In genomic region chr12:58491296-58491695, GRCh38 we compare ENCODE assay signal across 21 cellular contexts.
DNase-seq lines count a peak whose midpoint lies in the region; ATAC-seq and TF ChIP-seq lines count a peak whose summit lies in the region.
"Had no signal": no experiment of that assay in that cellular context is flagged by ENCODE, and none has a peak within 500 bp of the region (broad histone marks: within the 10 kb centered on the region; RNA-seq: fewer than 3 reads in every experiment).

No MANE protein-coding gene starts in this region.

- no peak overlapping the region for H3K4ac ChIP-seq in IMR-90 (ENCODE audit: low read depth, low read length)

- H3K9me1 ChIP-seq in IMR-90 (ENCODE audit: insufficient read depth, low read length): peaks cover 3% of the 10 kb centered on the region

- dilution Hi-C loops in IMR-90 (cut with HindIII; ENCODE audit: low sequenced_read_pairs, unreplicated experiment): no loop called here

- no CpG with 5 or more reads among the region's 3 CpGs for WGBS in IMR-90 (ENCODE audit: extremely low coverage in 2 of 2, insufficient read length in 1 of 2), 2 experiments
- 83 to 85% (median 84%) methylated on average over 3 of the region's 3 CpGs for WGBS in psoas muscle, 3 donors

- no peak overlapping the region for H2AK5ac ChIP-seq in IMR-90 (ENCODE audit: low read depth, low read length)

- in situ Hi-C loops in IMR-90 (cut with MboI; ENCODE audit: low sequenced_read_pairs): no loop called here

- H2AK9ac ChIP-seq in IMR-90 (replicated peaks; ENCODE audit: low read depth, low read length, poor library complexity): no peak overlapping the region

- no peak overlapping the region for H3K14ac ChIP-seq in IMR-90 (replicated peaks; ENCODE audit: low read depth, low read length)

- CTCF ChIA-PET in AG04450 (lab: Charles Lee) (no interaction called here), IMR-90 (lab: Yijun Ruan, JAX) (no interaction called here)

- no peak overlapping the region for H3K56ac ChIP-seq in IMR-90 (ENCODE audit: extremely low read depth, insufficient read depth, low read length)

- H3K79me1 ChIP-seq in IMR-90 (ENCODE audit: low read depth in 1 of 2, low read length in 2 of 2): no peaks in the 10 kb centered on the region

- DNase-seq in AG04450 (ENCODE audit: low read depth, low spot score): peak; percentile 75
- peak; percentile 90 for DNase-seq in IMR-90
- peak; percentile 36 to 44 for DNase-seq in cardiac fibroblast (ENCODE audit: low read depth in 2 of 2)
- peak; percentile 29 for DNase-seq in hepatic stellate cell (ENCODE audit: low spot score)
- no peak for DNase-seq in T-helper 1 cell
- no peak for DNase-seq in psoas muscle
- no peak for DNase-seq in stimulated activated naive CD4-positive, alpha-beta T cell treated with Interleukin-2 at 50 U/mL for 16 hours (lab: John Stamatoyannopoulos, UW)
- DNase-seq in MM.1S: no peak
- DNase-seq: activated CD4-positive, alpha-beta T cell treated with anti-CD3 and anti-CD28 coated beads, Interleukin-2, amount 10 ng/mL, durations not matched to agents 7 days and 5 days; activated effector memory CD4-positive, alpha-beta T cell treated with anti-CD3 and anti-CD28 coated beads, Interleukin-2, amount 50 U/mL, for 16 hours; CD4-positive, alpha-beta memory T cell; DMS79; effector memory CD4-positive, alpha-beta T cell; gastrocnemius medialis; left cardiac atrium; midbrain; NCI-H1417; NCI-H2107; NCI-H526; nephron progenitor cell; stimulated activated CD8-positive, alpha-beta memory T cell treated with anti-CD3 and anti-CD28 coated beads, Interleukin-4, amount 100 ng/mL, for 48 hours had no signal

- POLR2A ChIA-PET in AG04450 (lab: Yijun Ruan, JAX): no interaction called here
- POLR2A ChIA-PET in IMR-90 (lab: Charles Lee; ENCODE audit: unreplicated experiment): no interaction called here

- H3K9me3 ChIP-seq in AG04450 (ENCODE audit: control insufficient read depth, insufficient read depth, low read length) (no peaks in the 10 kb centered on the region), IMR-90 (ENCODE audit: control insufficient read depth, insufficient read depth, low read length) (no peaks in the 10 kb centered on the region), psoas muscle (no peaks in the 10 kb centered on the region), MM.1S (replicated peaks; ENCODE audit: insufficient read depth, low read length) (no peaks in the 10 kb centered on the region)
- H3K9me3 ChIP-seq: gastrocnemius medialis had no signal

- no peak overlapping the region for H3K18ac ChIP-seq in IMR-90 (ENCODE audit: low read depth, low read length)

- H3K36me3 ChIP-seq in IMR-90 (ENCODE audit: control insufficient read depth, insufficient read depth, low read length): no peaks in the 10 kb centered on the region
- no peaks in the 10 kb centered on the region for H3K36me3 ChIP-seq in psoas muscle (ENCODE audit: insufficient read depth in 1 of 2, low read depth in 1 of 2)
- no peaks in the 10 kb centered on the region for H3K36me3 ChIP-seq in MM.1S (replicated peaks; ENCODE audit: insufficient read depth, low read length)
- H3K36me3 ChIP-seq: gastrocnemius medialis had no signal

- no peak overlapping the region for H2BK20ac ChIP-seq in IMR-90 (ENCODE audit: low read depth, low read length)

- H3K4me3 ChIP-seq in AG04450 (ENCODE audit: low read depth, low read length) (no peak overlapping the region), IMR-90 (ENCODE audit: insufficient read depth, low read depth, low read length) (no peak overlapping the region), cardiac fibroblast (replicated peaks in 1 of 2; ENCODE audit: low read depth in 2 of 2, low read length in 2 of 2) (no peak overlapping the region), psoas muscle (no peak overlapping the region), MM.1S (ENCODE audit: low read length) (no peak overlapping the region)
- H3K4me3 ChIP-seq: gastrocnemius medialis had no signal

- 0 out of 2 replicates have a peak overlapping the region, but pooled peaks have one; percentile 10 for H3K4me2 ChIP-seq in IMR-90 (ENCODE audit: low read depth, low read length)
- H3K4me2 ChIP-seq in MM.1S (ENCODE audit: low read depth, low read length): no peak overlapping the region

- no peaks in the 10 kb centered on the region for H3F3A ChIP-seq in MM.1S (ENCODE audit: insufficient read depth, low read length)

- no peak overlapping the region for H2AFZ ChIP-seq in IMR-90 (replicated peaks; ENCODE audit: low read length, poor library complexity)
- H2AFZ ChIP-seq in MM.1S (ENCODE audit: low read length): no peak overlapping the region

- no peaks in the 10 kb centered on the region for H3K79me2 ChIP-seq in MM.1S (ENCODE audit: low read length)

- no peak for TF ChIP-seq POLR2A in IMR-90 (IDR thresholded peaks at IDR 0.05; ENCODE audit: low read depth, low read length)

- H3K23ac ChIP-seq in IMR-90 (ENCODE audit: low read depth, low read length): no peak overlapping the region

- ATAC-seq in IMR-90 (ENCODE audit: low read depth) (peak; percentile 78), psoas muscle (no peak)
- ATAC-seq: gastrocnemius medialis, left cardiac atrium had no signal

- H2BK15ac ChIP-seq in IMR-90 (ENCODE audit: low read depth, low read length): no peak overlapping the region

- TF ChIP-seq RAD21 in IMR-90 (IDR thresholded peaks at IDR 0.05; ENCODE audit: low read length): no peak

- H4K20me1 ChIP-seq in IMR-90 (ENCODE audit: insufficient read depth, low read length) (no peaks in the 10 kb centered on the region), MM.1S (ENCODE audit: insufficient read depth, low read length) (no peaks in the 10 kb centered on the region)

- no TSS peak for BruUV-seq in IMR-90 (replicated peaks; lab: Mats Ljungman, UMichigan)

- H3K27me3 ChIP-seq in AG04450 (ENCODE audit: control insufficient read depth, insufficient read depth, low read length): no peaks in the 10 kb centered on the region
- H3K27me3 ChIP-seq in IMR-90 (ENCODE audit: control insufficient read depth, insufficient read depth, low read length): no peaks in the 10 kb centered on the region
- H3K27me3 ChIP-seq in psoas muscle (ENCODE audit: insufficient read depth in 3 of 3, low read length in 2 of 3): no peaks in the 10 kb centered on the region
- H3K27me3 ChIP-seq in MM.1S (replicated peaks; ENCODE audit: insufficient read depth, low read length): no peaks in the 10 kb centered on the region
- H3K27me3 ChIP-seq: gastrocnemius medialis had no signal

- no peak overlapping the region for H4K8ac ChIP-seq in IMR-90 (ENCODE audit: low read depth in 2 of 2, low read length in 2 of 2)

- H3K9ac ChIP-seq in IMR-90 (ENCODE audit: low read depth, low read length): no peak overlapping the region
- H3K9ac ChIP-seq in MM.1S (ENCODE audit: low read length): no peak overlapping the region

- H2BK120ac ChIP-seq in IMR-90 (ENCODE audit: low read depth, low read length): no peak overlapping the region

- TF ChIP-seq CTCF in AG04450 (IDR thresholded peaks at IDR 0.05; ENCODE audit: low read depth, low read length) (no peak), IMR-90 (conservative IDR thresholded peaks at IDR 0.05; ENCODE audit: low read depth, low read length) (no peak), cardiac fibroblast (IDR thresholded peaks at IDR 0.05; ENCODE audit: low read depth, low read length) (no peak), psoas muscle (IDR thresholded peaks at IDR 0.05) (no peak), MM.1S (IDR thresholded peaks at IDR 0.05; ENCODE audit: low read length) (no peak)

- H3K9me2 ChIP-seq in MM.1S (replicated peaks; ENCODE audit: insufficient read depth, low read length): peaks cover 3% of the 10 kb centered on the region; the same call in 1 of the 2 replicates

- H4K5ac ChIP-seq in IMR-90 (ENCODE audit: low read depth, low read length): no peak overlapping the region

- no peak overlapping the region for H4K91ac ChIP-seq in IMR-90 (ENCODE audit: insufficient read depth, low read depth, low read length)

- H3K4me1 ChIP-seq in IMR-90 (ENCODE audit: control insufficient read depth, insufficient read depth, low read length): 0 out of 2 replicates have a peak, but pooled peaks cover 2% of the 10 kb centered on the region
- H3K4me1 ChIP-seq in psoas muscle: no peaks in the 10 kb centered on the region
- H3K4me1 ChIP-seq in MM.1S (ENCODE audit: low read length): no peaks in the 10 kb centered on the region
- H3K4me1 ChIP-seq: gastrocnemius medialis had no signal

- H3K27ac ChIP-seq in AG04450 (ENCODE audit: low read depth, low read length) (no peak overlapping the region), IMR-90 (ENCODE audit: insufficient read depth, low read length) (no peak overlapping the region), psoas muscle (no peak overlapping the region), MM.1S (ENCODE audit: low read length) (no peak overlapping the region)
- H3K27ac ChIP-seq: gastrocnemius medialis had no signal

- H2BK5ac ChIP-seq in IMR-90 (ENCODE audit: low read depth, low read length, poor library complexity, severe bottlenecking): no peak overlapping the region

- intact Hi-C loops in IMR-90 (cut with micrococcal nuclease): no loop called here
- intact Hi-C loops in psoas muscle (cut with DNase I): no loop called here

TF ChIP-seq in IMR-90, 13 proteins besides CTCF, POLR2A, EP300 and RAD21 (continues in another document):
- TF ChIP-seq RFX5 (IDR thresholded peaks at IDR 0.05; ENCODE audit: low read depth, low read length): no peak
- TF ChIP-seq SMC3 (IDR thresholded peaks at IDR 0.05; ENCODE audit: low read depth, low read length): no peak
- TF ChIP-seq BHLHE40 (IDR thresholded peaks at IDR 0.05; ENCODE audit: low read depth, low read length): no peak
- TF ChIP-seq MXI1 (IDR thresholded peaks at IDR 0.05; ENCODE audit: borderline replicate concordance, low read depth, low read length): no peak
- TF ChIP-seq RCOR1 (IDR thresholded peaks at IDR 0.05; ENCODE audit: insufficient replicate concordance, low read length): no peak
- no peak for TF ChIP-seq CHD1 (IDR thresholded peaks at IDR 0.05; ENCODE audit: low read depth, low read length)
- no peak for TF ChIP-seq MAFK (IDR thresholded peaks at IDR 0.05; ENCODE audit: low read depth, low read length)
- no peak for TF ChIP-seq USF2 (IDR thresholded peaks at IDR 0.05; ENCODE audit: low read depth, low read length)

Comparison
In these comparisons a context has a peak if more than half of its experiments do, and no peak if none do; other contexts are left out.
1. DNase-seq: peak in AG04450 (single experiment), IMR-90 (single experiment), cardiac fibroblast (2 of 2) and hepatic stellate cell (single experiment); none in T-helper 1 cell (0 of 5), psoas muscle (0 of 2), stimulated activated naive CD4-positive, alpha-beta T cell treated with Interleukin-2 at 50 U/mL for 16 hours (single experiment) and MM.1S (single experiment).